Comparison of ENCODE assay signal across 1 cellular context in the genomic region with DNA sequence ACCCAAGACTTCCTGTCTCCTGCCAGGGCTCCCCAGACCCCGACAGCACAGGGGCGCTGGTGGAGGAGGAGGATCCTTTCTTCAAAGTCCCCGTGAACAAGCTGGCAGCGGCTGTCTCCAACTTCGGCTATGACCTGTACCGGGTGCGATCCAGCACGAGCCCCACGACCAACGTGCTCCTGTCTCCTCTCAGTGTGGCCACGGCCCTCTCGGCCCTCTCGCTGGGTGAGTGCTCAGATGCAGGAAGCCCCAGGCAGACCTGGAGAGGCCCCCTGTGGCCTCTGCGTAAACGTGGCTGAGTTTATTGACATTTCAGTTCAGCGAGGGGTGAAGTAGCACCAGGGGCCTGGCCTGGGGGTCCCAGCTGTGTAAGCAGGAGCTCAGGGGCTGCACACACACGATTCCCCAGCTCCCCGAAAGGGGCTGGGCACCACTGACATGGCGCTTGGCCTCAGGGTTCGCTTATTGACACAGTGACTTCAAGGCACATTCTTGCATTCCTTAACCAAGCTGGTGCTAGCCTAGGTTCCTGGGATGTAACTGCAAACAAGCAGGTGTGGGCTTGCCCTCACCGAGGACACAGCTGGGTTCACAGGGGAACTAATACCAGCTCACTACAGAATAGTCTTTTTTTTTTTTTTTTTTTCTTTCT.
A peak's percentile ranks its signal among the peaks of the same experiment; 100 is the strongest.
TF ChIP-seq lines count a peak whose summit lies in the region.

No MANE protein-coding gene starts in this region.

TF ChIP-seq in HepG2, 621 proteins besides CTCF, POLR2A, EP300 and RAD21 (continued from another document and continues in another):
- peak; percentile 68; the same call in 1 of the 2 replicates for TF ChIP-seq ZNF609 (CRISPR knock-in tag; IDR thresholded peaks at IDR 0.05; ENCODE audit: borderline replicate concordance)
- TF ChIP-seq ZKSCAN1 (IDR thresholded peaks at IDR 0.05; ENCODE audit: low read length): no peak
- no peak for TF ChIP-seq ZNF446 (CRISPR knock-in tag; IDR thresholded peaks at IDR 0.05)
- TF ChIP-seq CEBPB (IDR thresholded peaks at IDR 0.05; ENCODE audit: borderline replicate concordance, low read depth, low read length): no peak
- TF ChIP-seq CENPBD1 (CRISPR knock-in tag; IDR thresholded peaks at IDR 0.05; ENCODE audit: borderline replicate concordance, low read depth): no peak
- TF ChIP-seq TP53 (CRISPR knock-in tag; conservative IDR thresholded peaks at IDR 0.05): 0 out of 2 replicates have a peak, but pooled peaks have one; percentile 17
- TF ChIP-seq BHLHE40 (IDR thresholded peaks at IDR 0.05; ENCODE audit: low read length): 0 out of 2 replicates have a peak, but pooled peaks have one; percentile 33
- TF ChIP-seq CREM (IDR thresholded peaks at IDR 0.05): peak; percentile 33; the same call in 1 of the 2 replicates
- TF ChIP-seq CREM (CRISPR knock-in tag; IDR thresholded peaks at IDR 0.05): no peak
- TF ChIP-seq ATF4 (CRISPR knock-in tag; IDR thresholded peaks at IDR 0.05): no peak
- no peak for TF ChIP-seq NFAT5 (CRISPR knock-in tag; IDR thresholded peaks at IDR 0.05)
- TF ChIP-seq PAXIP1 (CRISPR knock-in tag; conservative IDR thresholded peaks at IDR 0.05): peak; percentile 77
- peak; percentile 35; the same call in 1 of the 2 replicates for TF ChIP-seq KDM5B (CRISPR knock-in tag; IDR thresholded peaks at IDR 0.05; ENCODE audit: borderline replicate concordance)
- TF ChIP-seq ZFY (CRISPR knock-in tag; IDR thresholded peaks at IDR 0.05): peak; percentile 48; the same call in 1 of the 2 replicates
- TF ChIP-seq ATF7-NPFF (CRISPR knock-in tag; IDR thresholded peaks at IDR 0.05; ENCODE audit: low read depth): peak; percentile 59; the same call in 1 of the 2 replicates
- peak; percentile 64 for TF ChIP-seq MED1 (CRISPR knock-in tag; IDR thresholded peaks at IDR 0.05)
- TF ChIP-seq, protein P1, sequence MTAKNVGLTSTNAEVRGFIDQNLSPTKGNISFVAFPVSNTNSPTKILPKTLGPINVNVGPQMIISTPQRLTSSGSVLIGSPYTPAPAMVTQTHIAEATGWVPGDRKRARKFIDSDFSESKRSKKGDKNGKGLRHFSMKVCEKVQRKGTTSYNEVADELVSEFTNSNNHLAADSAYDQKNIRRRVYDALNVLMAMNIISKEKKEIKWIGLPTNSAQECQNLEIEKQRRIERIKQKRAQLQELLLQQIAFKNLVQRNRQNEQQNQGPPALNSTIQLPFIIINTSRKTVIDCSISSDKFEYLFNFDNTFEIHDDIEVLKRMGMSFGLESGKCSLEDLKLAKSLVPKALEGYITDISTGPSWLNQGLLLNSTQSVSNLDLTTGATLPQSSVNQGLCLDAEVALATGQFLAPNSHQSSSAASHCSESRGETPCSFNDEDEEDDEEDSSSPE (CRISPR knock-in tag; IDR thresholded peaks at IDR 0.05): no peak
- peak; percentile 73 for TF ChIP-seq ZBTB34 (CRISPR knock-in tag; IDR thresholded peaks at IDR 0.05)
- no peak for TF ChIP-seq DBP (CRISPR knock-in tag; IDR thresholded peaks at IDR 0.05; ENCODE audit: not compliant biosample characterization)
- TF ChIP-seq, protein P2, sequence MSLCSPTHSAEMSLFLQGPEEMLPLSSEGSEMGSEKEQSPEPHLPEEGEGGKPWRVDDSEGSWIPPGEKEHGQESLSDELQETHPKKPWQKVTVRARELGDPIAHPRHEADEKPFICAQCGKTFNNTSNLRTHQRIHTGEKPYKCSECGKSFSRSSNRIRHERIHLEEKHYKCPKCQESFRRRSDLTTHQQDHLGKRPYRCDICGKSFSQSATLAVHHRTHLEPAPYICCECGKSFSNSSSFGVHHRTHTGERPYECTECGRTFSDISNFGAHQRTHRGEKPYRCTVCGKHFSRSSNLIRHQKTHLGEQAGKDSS (CRISPR knock-in tag; IDR thresholded peaks at IDR 0.05; ENCODE audit: borderline replicate concordance, low read depth): peak; percentile 41; the same call in 1 of the 2 replicates
- no peak for TF ChIP-seq DNMT3B (CRISPR knock-in tag; conservative IDR thresholded peaks at IDR 0.05)
- TF ChIP-seq NONO (IDR thresholded peaks at IDR 0.05): no peak
- no peak for TF ChIP-seq NONO (CRISPR knock-in tag; conservative IDR thresholded peaks at IDR 0.05)
- TF ChIP-seq, protein P3, sequence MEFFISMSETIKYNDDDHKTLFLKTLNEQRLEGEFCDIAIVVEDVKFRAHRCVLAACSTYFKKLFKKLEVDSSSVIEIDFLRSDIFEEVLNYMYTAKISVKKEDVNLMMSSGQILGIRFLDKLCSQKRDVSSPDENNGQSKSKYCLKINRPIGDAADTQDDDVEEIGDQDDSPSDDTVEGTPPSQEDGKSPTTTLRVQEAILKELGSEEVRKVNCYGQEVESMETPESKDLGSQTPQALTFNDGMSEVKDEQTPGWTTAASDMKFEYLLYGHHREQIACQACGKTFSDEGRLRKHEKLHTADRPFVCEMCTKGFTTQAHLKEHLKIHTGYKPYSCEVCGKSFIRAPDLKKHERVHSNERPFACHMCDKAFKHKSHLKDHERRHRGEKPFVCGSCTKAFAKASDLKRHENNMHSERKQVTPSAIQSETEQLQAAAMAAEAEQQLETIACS (CRISPR knock-in tag; IDR thresholded peaks at IDR 0.05): no peak
